In the genomic region with DNA sequence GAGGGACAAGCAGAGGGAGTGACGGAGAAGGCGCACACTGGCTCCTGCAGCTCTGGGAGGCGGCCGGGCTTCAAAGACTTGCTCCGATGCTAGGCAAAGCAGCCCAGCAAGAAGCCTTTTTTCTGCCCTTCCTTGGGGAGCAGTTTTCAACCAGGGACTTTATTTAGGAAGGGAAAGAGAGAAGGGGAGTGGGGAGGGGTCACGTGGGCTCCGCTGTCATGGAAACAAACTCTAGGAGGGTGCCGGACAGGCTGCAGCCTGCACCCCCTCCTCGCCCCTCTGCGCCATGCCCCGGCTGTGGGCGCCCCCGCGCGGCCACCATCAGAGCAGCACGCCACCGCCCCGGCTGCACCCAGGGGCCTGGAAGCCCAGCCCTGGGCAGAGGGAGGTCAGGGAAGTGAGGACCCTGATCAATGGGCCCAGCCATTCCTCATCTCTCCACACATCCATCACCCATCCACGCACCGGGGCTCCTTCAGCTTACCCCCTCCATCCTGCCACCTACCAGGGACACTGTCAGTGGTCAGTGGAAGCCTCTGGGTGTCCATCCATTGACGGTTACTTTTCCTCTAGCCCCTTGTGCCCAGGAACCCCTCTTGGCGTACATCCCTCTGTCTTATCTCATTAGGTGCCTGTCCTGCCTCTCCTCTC, we compare ENCODE assay signal across 8 cellular contexts.
DNase-seq lines count a peak whose midpoint lies in the region; ATAC-seq, FAIRE-seq and TF ChIP-seq lines count a peak whose summit lies in the region.

No MANE protein-coding gene starts in this region.

- no peaks in the 10 kb centered on the region for H3K36me3 ChIP-seq in keratinocyte (ENCODE audit: control insufficient read depth in 2 of 2, extremely low read depth in 1 of 2, insufficient read depth in 2 of 2, low read length in 2 of 2)

- H3K27ac ChIP-seq in C4-2B (no peak overlapping the region), keratinocyte (ENCODE audit: control insufficient read depth, insufficient read depth, low read length) (no peak overlapping the region)

- no peaks in the 10 kb centered on the region for H3K4me1 ChIP-seq in keratinocyte (ENCODE audit: control insufficient read depth, extremely low read depth, insufficient read depth, low read length)

- H3K27me3 ChIP-seq in keratinocyte (ENCODE audit: control insufficient read depth, extremely low read depth, insufficient read depth, low read length) = peaks cover 23% of the 10 kb centered on the region

- in situ Hi-C loops in T47D (cut with HindIII; ENCODE audit: low pct_unique_long_range_greater_than_20kb, low sequenced_read_pairs) = no loop called here

- ATAC-seq in GM21390 (IDR thresholded peaks at IDR 0.05; ENCODE audit: unreplicated experiment) (peak; percentile 42), HG03175 (IDR thresholded peaks at IDR 0.05; ENCODE audit: unreplicated experiment) (no peak)

- no peaks in the 10 kb centered on the region for H3K9me1 ChIP-seq in keratinocyte (ENCODE audit: control insufficient read depth, extremely low read depth, insufficient read depth, low read length)

- no peaks in the 10 kb centered on the region for H3K9me3 ChIP-seq in keratinocyte (ENCODE audit: control insufficient read depth, low read depth, low read length)

- peak overlapping the region; percentile 68 for H3K4me2 ChIP-seq in keratinocyte (ENCODE audit: control insufficient read depth, extremely low read depth, insufficient read depth, low read depth, low read length)

- no peaks in the 10 kb centered on the region for H4K20me1 ChIP-seq in keratinocyte (ENCODE audit: control insufficient read depth, extremely low read depth, insufficient read depth, low read length)

- no peak overlapping the region for H3K9ac ChIP-seq in keratinocyte (ENCODE audit: control insufficient read depth, extremely low read depth, insufficient read depth, low read length)

- peak; percentile 89 for DNase-seq in NCI-H1105 treated with DMSO at 0.1 percent for 48 hours (lab: John Stamatoyannopoulos, UW)
- DNase-seq in T47D (ENCODE audit: low read depth in 1 of 2, low spot score in 1 of 2) = peak; percentile 45 to 69
- no peak for DNase-seq in keratinocyte (ENCODE audit: low read depth, low spot score)
- DNase-seq in stimulated activated CD4-positive, alpha-beta T cell treated with anti-CD3 and anti-CD28 coated beads, Interleukin-2, amount 100 ng/mL, for 24 hours = peak; percentile 81 to 83

- dilution Hi-C loops in keratinocyte (cut with MboI; ENCODE audit: extremely low pct_ligation_motif_present, low sequenced_read_pairs) = no loop called here

- H2AFZ ChIP-seq in keratinocyte (ENCODE audit: control insufficient read depth, low read length) = no peak overlapping the region

- FAIRE-seq in keratinocyte (lab: Jason Lieb, UNC) = no peak

- H3K79me2 ChIP-seq in keratinocyte (ENCODE audit: control insufficient read depth, insufficient read depth, low read length) = no peaks in the 10 kb centered on the region

- TF ChIP-seq CTCF in C4-2B (conservative IDR thresholded peaks at IDR 0.05) = peak; percentile 95
- TF ChIP-seq CTCF in WI38 (IDR thresholded peaks at IDR 0.05; ENCODE audit: low read depth, low read length) = peak; percentile 94
- TF ChIP-seq CTCF in keratinocyte (optimal IDR thresholded peaks at IDR 0.05 in 1 of 3, IDR thresholded peaks at IDR 0.05 in 1 of 3, conservative IDR thresholded peaks at IDR 0.05 in 1 of 3; ENCODE audit: extremely low read depth in 1 of 3, insufficient read depth in 2 of 3, low read length in 3 of 3) = peak; percentile 62 to 94 (median 90)

- H3K4me3 ChIP-seq in WI38 (ENCODE audit: low read depth, low read length) (peak overlapping the region; percentile 21), keratinocyte (ENCODE audit: control insufficient read depth in 2 of 3, extremely low read depth in 1 of 3, insufficient read depth in 2 of 3, low read depth in 1 of 3, low read length in 3 of 3) (no peak overlapping the region)
